In genomic region chr3:70583682-70584081, GRCh38 we compare ENCODE assay signal across 31 cellular contexts.
"Had no signal": no experiment of that assay in that cellular context is flagged by ENCODE, and none has a peak within 500 bp of the region (broad histone marks: within the 10 kb centered on the region; RNA-seq: fewer than 3 reads in every experiment).

No MANE protein-coding gene starts in this region.

- H3K27me3 ChIP-seq: ascending aorta, cardiac muscle cell, MG63, Peyer's patch had no signal

- H3K9me3 ChIP-seq: ascending aorta, MG63, Peyer's patch, SJSA1, SK-N-SH had no signal

- H3K27ac ChIP-seq: ascending aorta, cardiac muscle cell, Peyer's patch, SJSA1 had no signal

- H3K4me3 ChIP-seq: ascending aorta, cardiac muscle cell, MG63, Peyer's patch, SJSA1 had no signal

- H3K4me1 ChIP-seq: ascending aorta, Peyer's patch, SJSA1 had no signal

- H3K9ac ChIP-seq: SK-N-SH had no signal

- DNase-seq: activated CD4-positive, alpha-beta T cell treated with anti-CD3 and anti-CD28 coated beads for 36 hours; activated CD4-positive, alpha-beta T cell treated with anti-CD3 and anti-CD28 coated beads, Interleukin-2, amount 10 ng/mL, durations not matched to agents 7 days and 5 days; activated CD4-positive, alpha-beta T cell treated with anti-CD3 and anti-CD28 coated beads, Interleukin-2, amount 50 U/mL, for 48 hours; activated CD8-positive, alpha-beta T cell treated with anti-CD3 and anti-CD28 coated beads, Interleukin-2, amount 10 ng/mL, durations not matched to agents 7 days and 5 days; activated gamma-delta T cell; activated naive CD4-positive, alpha-beta T cell treated with Interleukin-2 at 50 U/mL for 16 hours; activated naive CD8-positive, alpha-beta T cell treated with anti-CD3 and anti-CD28 coated beads, Interleukin-2, amount 10 ng/mL, durations not matched to agents 7 days and 5 days; activated T-cell treated with anti-CD3 and anti-CD28 coated beads, Interleukin-2, amount 50 U/mL, for 24 hours; amygdala; Kasumi-1; KG1; MG63; NCI-H1048; NCI-H1105 treated with DMSO at 0.1 percent for 48 hours; NCI-H146; NCI-H187 treated with DMSO at 0.1 percent for 48 hours; NCI-H2171; NCI-H2227 treated with DMSO at 0.1 percent for 48 hours; NCI-H446; NCI-H510A treated with DMSO at 0.1 percent for 48 hours; NCI-H526 treated with DMSO at 0.1 percent for 48 hours; NCI-H82; NK-92 treated with Interleukin-12 subunit alpha and Interleukin-12 subunit beta, amount 100 ng/mL, for 24 hours; PC-3; Peyer's patch; RPMI8226; SHP77 treated with DMSO at 0.1 percent for 48 hours; SK-N-SH had no signal

- H3K36me3 ChIP-seq: ascending aorta, cardiac muscle cell, MG63, Peyer's patch, SJSA1 had no signal

- H3K4me2 ChIP-seq: SK-N-SH had no signal
